11 cellular contexts compared by ENCODE assay signal in genomic region chr2:106801256-106801655, GRCh38.
"Had no signal": no experiment of that assay in that cellular context is flagged by ENCODE, and none has a peak within 500 bp of the region (broad histone marks: within the 10 kb centered on the region; RNA-seq: fewer than 3 reads in every experiment).

No MANE protein-coding gene starts in this region.

- H3K36me3 ChIP-seq: left lung, sigmoid colon had no signal

- H3K27me3 ChIP-seq: body of pancreas, dorsolateral prefrontal cortex, left lung, sigmoid colon had no signal

- DNase-seq: activated CD4-positive, alpha-beta T cell treated with anti-CD3 and anti-CD28 coated beads for 48 hours; activated naive CD4-positive, alpha-beta T cell treated with anti-CD3 and anti-CD28 coated beads for 36 hours; body of pancreas; left lung; psoas muscle; sigmoid colon; stimulated activated CD4-positive, alpha-beta T cell treated with anti-CD3 and anti-CD28 coated beads, Interleukin-12 subunit alpha, Interleukin-12 subunit beta, amount 100 ng/mL, for 4 hours; stimulated activated naive CD4-positive, alpha-beta T cell treated with Interleukin-2 at 50 U/mL for 16 hours had no signal

- H3K9me3 ChIP-seq: body of pancreas, left lung, psoas muscle, sigmoid colon had no signal

- H3K4me3 ChIP-seq: body of pancreas, dorsolateral prefrontal cortex, left lung, psoas muscle, sigmoid colon had no signal

- H3K4me1 ChIP-seq: body of pancreas, left lung, psoas muscle, sigmoid colon had no signal

- H3K27ac ChIP-seq: body of pancreas, dorsolateral prefrontal cortex, left lung, psoas muscle, sigmoid colon had no signal

- ATAC-seq: body of pancreas; esophagus mucosa; left lung; natural killer cell treated with Interleukin-12 subunit alpha and Interleukin-12 subunit beta and Interleukin-15 and Interleukin-18, amount 100 ng/mL, for 72 hours; psoas muscle had no signal
